ENCODE assay signal across 23 cellular contexts in genomic region chr7:152619027-152619739, GRCh38.
"Had no signal": no experiment of that assay in that cellular context is flagged by ENCODE, and none has a peak within 500 bp of the region (broad histone marks: within the 10 kb centered on the region; RNA-seq: fewer than 3 reads in every experiment).

No MANE protein-coding gene starts in this region.

- H3K4me1 Mint-ChIP-seq: natural killer cell; stimulated activated memory B cell treated with anti-CD40 and anti-IgM and Interleukin-4, amounts not matched to agents 10 μg/mL and 1 μg/mL and 100 μg/mL, for 72 hours had no signal

- H3K4me3 ChIP-seq: esophagus squamous epithelium, heart left ventricle, neural progenitor cell, prostate gland, right lobe of liver, spleen, tibial artery, upper lobe of right lung, vagina had no signal

- H3K27ac ChIP-seq: esophagus squamous epithelium, heart left ventricle, neural progenitor cell, parathyroid adenoma, prostate gland, right lobe of liver, spleen, tibial artery, upper lobe of right lung, vagina had no signal

- H3K27ac Mint-ChIP-seq: natural killer cell; neural progenitor cell; stimulated activated memory B cell treated with anti-CD40 and anti-IgM and Interleukin-4, amounts not matched to agents 10 μg/mL and 1 μg/mL and 100 μg/mL, for 72 hours; stimulated activated naive CD8-positive, alpha-beta T cell treated with anti-CD3 and anti-CD28 coated beads, Interleukin-15, Interleukin-2, amounts not matched to agents 100 ng/mL and 50 ng/mL, for 24 hours had no signal

- DNase-seq: effector memory CD4-positive, alpha-beta T cell; esophagus squamous epithelium; foreskin melanocyte; heart left ventricle; hypothalamus; mammary epithelial cell; natural killer cell; occipital lobe; retina; right lobe of liver; spleen; stimulated activated CD4-positive, alpha-beta T cell treated with anti-CD3 and anti-CD28 coated beads, Interleukin-15, amount 100 ng/mL, for 24 hours; stimulated activated CD4-positive, alpha-beta T cell treated with anti-CD3 and anti-CD28 coated beads, Interleukin-1b, Interleukin-23, amount 100 ng/mL, for 48 hours; stimulated activated CD4-positive, alpha-beta T cell treated with anti-CD3 and anti-CD28 coated beads, Interleukin-4, amount 100 ng/mL, for 24 hours; tibial artery; upper lobe of right lung had no signal

- H3K36me3 Mint-ChIP-seq: natural killer cell; neural progenitor cell; stimulated activated memory B cell treated with anti-CD40 and anti-IgM and Interleukin-4, amounts not matched to agents 10 μg/mL and 1 μg/mL and 100 μg/mL, for 72 hours had no signal

- ATAC-seq: heart left ventricle; left lobe of liver; natural killer cell; right lobe of liver; stimulated activated memory B cell treated with anti-CD40 and anti-IgM and Interleukin-4, amounts not matched to agents 10 μg/mL and 1 μg/mL and 100 μg/mL, for 72 hours; upper lobe of right lung had no signal

- H3K4me1 ChIP-seq: esophagus squamous epithelium, parathyroid adenoma, prostate gland, right lobe of liver, spleen, upper lobe of right lung, vagina had no signal

- H3K9me3 ChIP-seq: esophagus squamous epithelium, heart left ventricle, prostate gland, right lobe of liver, spleen, tibial artery, upper lobe of right lung, vagina had no signal

- H3K27me3 Mint-ChIP-seq: stimulated activated naive CD8-positive, alpha-beta T cell treated with anti-CD3 and anti-CD28 coated beads, Interleukin-15, Interleukin-2, amounts not matched to agents 100 ng/mL and 50 ng/mL, for 24 hours had no signal

- H3K36me3 ChIP-seq: esophagus squamous epithelium, heart left ventricle, neural progenitor cell, prostate gland, right lobe of liver, spleen, tibial artery, upper lobe of right lung, vagina had no signal

- H3K27me3 ChIP-seq: esophagus squamous epithelium, heart left ventricle, neural progenitor cell, right lobe of liver, spleen, tibial artery, upper lobe of right lung, vagina had no signal

- H3K9me3 Mint-ChIP-seq: natural killer cell; neural progenitor cell; stimulated activated memory B cell treated with anti-CD40 and anti-IgM and Interleukin-4, amounts not matched to agents 10 μg/mL and 1 μg/mL and 100 μg/mL, for 72 hours; stimulated activated naive CD8-positive, alpha-beta T cell treated with anti-CD3 and anti-CD28 coated beads, Interleukin-15, Interleukin-2, amounts not matched to agents 100 ng/mL and 50 ng/mL, for 24 hours had no signal

- H3K4me3 Mint-ChIP-seq: natural killer cell; neural progenitor cell; stimulated activated memory B cell treated with anti-CD40 and anti-IgM and Interleukin-4, amounts not matched to agents 10 μg/mL and 1 μg/mL and 100 μg/mL, for 72 hours; stimulated activated naive CD8-positive, alpha-beta T cell treated with anti-CD3 and anti-CD28 coated beads, Interleukin-15, Interleukin-2, amounts not matched to agents 100 ng/mL and 50 ng/mL, for 24 hours had no signal

- H3K9ac ChIP-seq: neural progenitor cell, parathyroid adenoma had no signal
